Comparison of ENCODE assay signal across 8 cellular contexts in genomic region chr7:37198906-37199485, GRCh38.
DNase-seq lines count a peak whose midpoint lies in the region; ATAC-seq and TF ChIP-seq lines count a peak whose summit lies in the region.

No MANE protein-coding gene starts in this region.

- in situ Hi-C loops in ACHN (cut with HindIII; ENCODE audit: low pct_ligation_motif_present, low pct_unique_long_range_greater_than_20kb, low sequenced_read_pairs), result no loop called here

- no peaks in the 10 kb centered on the region for H3K27me3 ChIP-seq in adipocyte (replicated peaks; ENCODE audit: control insufficient read depth, insufficient read depth, low read length)
- no peaks in the 10 kb centered on the region for H3K27me3 ChIP-seq in left ventricle myocardium inferior (ENCODE audit: low read depth)

- no peak overlapping the region for H3K4me3 ChIP-seq in NB4 (ENCODE audit: low read depth, low read length)
- H3K4me3 ChIP-seq in adipocyte (ENCODE audit: low read length), result no peak overlapping the region
- H3K4me3 ChIP-seq in left ventricle myocardium inferior, result no peak overlapping the region

- no peak overlapping the region for H3K9ac ChIP-seq in adipocyte (ENCODE audit: low read length)

- H3K36me3 ChIP-seq in adipocyte (ENCODE audit: control insufficient read depth, insufficient read depth, low read length, severe bottlenecking), result no peaks in the 10 kb centered on the region
- peaks cover 4% of the 10 kb centered on the region for H3K36me3 ChIP-seq in left ventricle myocardium inferior

- peak; percentile 98 for TF ChIP-seq CTCF in NB4 (IDR thresholded peaks at IDR 0.05; ENCODE audit: low read depth, low read length)
- peak; percentile 88 for TF ChIP-seq CTCF in left ventricle myocardium inferior (IDR thresholded peaks at IDR 0.05; ENCODE audit: borderline replicate concordance)

- DNase-seq in ACHN, result peak; percentile 74
- DNase-seq in NB4 (ENCODE audit: low read depth), result peak; percentile 84
- DNase-seq in T follicular helper cell (ENCODE audit: low read depth), result peak; percentile 61
- peak; percentile 93 for DNase-seq in adipocyte (ENCODE audit: low read depth)
- DNase-seq in left ventricle myocardium inferior, result peak; percentile 81
- DNase-seq in renal cortical epithelial cell (ENCODE audit: low read depth), result peak; percentile 50

- no peaks in the 10 kb centered on the region for H3K9me3 ChIP-seq in adipocyte (ENCODE audit: control insufficient read depth, low read length)
- peaks cover 11% of the 10 kb centered on the region for H3K9me3 ChIP-seq in left ventricle myocardium inferior (replicated peaks)

- no peak overlapping the region for H3K27ac ChIP-seq in left ventricle myocardium inferior (replicated peaks)

- peak; percentile 45 for ATAC-seq in GM18858 (IDR thresholded peaks at IDR 0.05; ENCODE audit: unreplicated experiment)
- no peak for ATAC-seq in HG03520 (IDR thresholded peaks at IDR 0.05; ENCODE audit: unreplicated experiment)

- H3K4me1 ChIP-seq in adipocyte (ENCODE audit: control insufficient read depth, insufficient read depth, low read length) (peaks cover 6% of the 10 kb centered on the region), left ventricle myocardium inferior (peaks cover 69% of the 10 kb centered on the region)

- no peak for TF ChIP-seq POLR2A in NB4 (IDR thresholded peaks at IDR 0.05; ENCODE audit: extremely low read depth, insufficient read length)

- intact Hi-C loops in left ventricle myocardium inferior (cut with micrococcal nuclease), result loop anchor here (10.0 kb wide), 1 partner anchor 714 kb away; no protein-coding TSS in a partner anchor
